ENCODE assay signal across 1 cellular context in genomic region chr10:93180402-93181040, GRCh38.
TF ChIP-seq lines count a peak whose summit lies in the region.

No MANE protein-coding gene starts in this region.

TF ChIP-seq in IMR-90, 13 proteins besides CTCF, POLR2A, EP300 and RAD21:
- TF ChIP-seq MXI1 (IDR thresholded peaks at IDR 0.05; ENCODE audit: borderline replicate concordance, low read depth, low read length) (no peak), RCOR1 (IDR thresholded peaks at IDR 0.05; ENCODE audit: insufficient replicate concordance, low read length) (no peak)
- TF ChIP-seq, protein P1, sequence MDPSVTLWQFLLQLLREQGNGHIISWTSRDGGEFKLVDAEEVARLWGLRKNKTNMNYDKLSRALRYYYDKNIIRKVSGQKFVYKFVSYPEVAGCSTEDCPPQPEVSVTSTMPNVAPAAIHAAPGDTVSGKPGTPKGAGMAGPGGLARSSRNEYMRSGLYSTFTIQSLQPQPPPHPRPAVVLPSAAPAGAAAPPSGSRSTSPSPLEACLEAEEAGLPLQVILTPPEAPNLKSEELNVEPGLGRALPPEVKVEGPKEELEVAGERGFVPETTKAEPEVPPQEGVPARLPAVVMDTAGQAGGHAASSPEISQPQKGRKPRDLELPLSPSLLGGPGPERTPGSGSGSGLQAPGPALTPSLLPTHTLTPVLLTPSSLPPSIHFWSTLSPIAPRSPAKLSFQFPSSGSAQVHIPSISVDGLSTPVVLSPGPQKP (IDR thresholded peaks at IDR 0.05; ENCODE audit: borderline replicate concordance, low read depth, low read length): no peak
